In genomic region chr16:745739-746138, GRCh38 we compare ENCODE assay signal across 9 cellular contexts. TPM values are rescaled to one million over a fixed set of nuclear protein-coding genes. Genes with fewer than 3 reads are reported as not detected.
DNase-seq lines count a peak whose midpoint lies in the region; TF ChIP-seq lines count a peak whose summit lies in the region.
"Had no signal": no experiment of that assay in that cellular context is flagged by ENCODE, and none has a peak within 500 bp of the region (broad histone marks: within the 10 kb centered on the region; RNA-seq: fewer than 3 reads in every experiment).

No MANE protein-coding gene starts in this region.

- no peaks in the 10 kb centered on the region for H3K27me3 Mint-ChIP-seq in endothelial cell (ENCODE audit: unreplicated experiment)

- intact Hi-C loops in spleen (cut with DNase I; ENCODE audit: low total_unique reads), result no loop called here

- H3K79me2 ChIP-seq in MM.1S (ENCODE audit: low read length), result no peaks in the 10 kb centered on the region

- no peaks in the 10 kb centered on the region for H3K4me1 Mint-ChIP-seq in endothelial cell (ENCODE audit: unreplicated experiment)

- no peaks in the 10 kb centered on the region for H3K9me3 Mint-ChIP-seq in endothelial cell (ENCODE audit: unreplicated experiment)

- H3K36me3 Mint-ChIP-seq in endothelial cell (ENCODE audit: low read depth, unreplicated experiment), result no peaks in the 10 kb centered on the region

- H3K4me3 ChIP-seq in MM.1S (ENCODE audit: low read length) (no peak overlapping the region), spleen (no peak overlapping the region), coronary artery (no peak overlapping the region)

- H3K36me3 ChIP-seq in MM.1S (replicated peaks; ENCODE audit: insufficient read depth, low read length) (no peaks in the 10 kb centered on the region), spleen (no peaks in the 10 kb centered on the region)

- H3K27ac ChIP-seq in MM.1S (ENCODE audit: low read length) (no peak overlapping the region), spleen (no peak overlapping the region), coronary artery (no peak overlapping the region)

- DNase-seq in activated CD8-positive, alpha-beta memory T cell treated with anti-CD3 and anti-CD28 coated beads, Interleukin-2, amount 50 U/mL, for 48 hours, result peak; percentile 60
- no peak for DNase-seq in activated CD8-positive, alpha-beta memory T cell treated with anti-CD3 and anti-CD28 coated beads, Interleukin-2, amount 50 U/mL, for 4 hours
- DNase-seq in MM.1S (peak; percentile 48), endothelial cell (ENCODE audit: low spot score) (peak; percentile 62), spleen (peak; percentile 78), GM19240 (ENCODE audit: insufficient read length, low spot score) (no peak), mesenteric fat pad (ENCODE audit: low spot score) (no peak), coronary artery (ENCODE audit: low spot score) (no peak)
- DNase-seq: effector CD4-positive, alpha-beta T cell had no signal

- TF ChIP-seq POLR2A in spleen (IDR thresholded peaks at IDR 0.05), result no peak

- peak; percentile 60 for TF ChIP-seq CTCF in MM.1S (IDR thresholded peaks at IDR 0.05; ENCODE audit: low read length)
- no peak for TF ChIP-seq CTCF in endothelial cell (IDR thresholded peaks at IDR 0.05; ENCODE audit: unreplicated experiment)
- TF ChIP-seq CTCF in spleen (IDR thresholded peaks at IDR 0.05 in 8 of 11, conservative IDR thresholded peaks at IDR 0.05 in 3 of 11), result peak in 4 of 11 experiments; percentile 21 to 52 (median 34)
- TF ChIP-seq CTCF in coronary artery (IDR thresholded peaks at IDR 0.05), result no peak

- no peaks in the 10 kb centered on the region for H3K9me3 ChIP-seq in MM.1S (replicated peaks; ENCODE audit: insufficient read depth, low read length)
- no peaks in the 10 kb centered on the region for H3K9me3 ChIP-seq in spleen

- H2AFZ ChIP-seq in MM.1S (ENCODE audit: low read length), result no peak overlapping the region

- H3F3A ChIP-seq in MM.1S (ENCODE audit: insufficient read depth, low read length), result no peaks in the 10 kb centered on the region

- no peaks in the 10 kb centered on the region for H4K20me1 ChIP-seq in MM.1S (ENCODE audit: insufficient read depth, low read length)

- no peaks in the 10 kb centered on the region for H3K9me2 ChIP-seq in MM.1S (replicated peaks; ENCODE audit: insufficient read depth, low read length)

- no peak overlapping the region for H3K9ac ChIP-seq in MM.1S (ENCODE audit: low read length)

- H3K27me3 ChIP-seq in MM.1S (replicated peaks; ENCODE audit: insufficient read depth, low read length) (peaks cover 63% of the 10 kb centered on the region), spleen (replicated peaks in 1 of 7) (peaks cover 0 to 24% (median 0%) of the 10 kb centered on the region in 7 donors)

- 3 to 13% (median 5%) methylated on average over 3 to 14 of the region's 14 CpGs for WGBS in spleen, 5 donors

- H3K4me2 ChIP-seq in MM.1S (ENCODE audit: low read depth, low read length), result no peak overlapping the region

- H3K4me3 Mint-ChIP-seq in endothelial cell (ENCODE audit: unreplicated experiment), result no peak overlapping the region

- H3K27ac Mint-ChIP-seq in endothelial cell (ENCODE audit: unreplicated experiment), result no peak overlapping the region

- no peaks in the 10 kb centered on the region for H3K4me1 ChIP-seq in MM.1S (ENCODE audit: low read length)
- H3K4me1 ChIP-seq in spleen, result peaks cover 4 to 10% (median 7%) of the 10 kb centered on the region in 6 donors

RNA-seq across cellular contexts. Expression of gene CIAO3, which starts 4.9 kb away (rescaled TPM):
- 51.0 TPM for total RNA-seq in endothelial cell (ENCODE audit: unreplicated experiment)
- 10 to 100 TPM; 24.9 to 60.2 (median 39.5) TPM for total RNA-seq in spleen
- 10 to 100 TPM; 34.1 to 80.4 (median 37.7) TPM for polyA plus RNA-seq in spleen
- 21.0 TPM for total RNA-seq in mesenteric fat pad

RNA-seq across cellular contexts. Expression of gene MSLN, which starts 14.8 kb away (rescaled TPM):
- total RNA-seq in endothelial cell (ENCODE audit: unreplicated experiment), result 0.44 TPM
- total RNA-seq in spleen, result under 1 TPM in 3 of 7 donors, not detected in 4; 0.32 to 0.70 (median 0.51) TPM
- polyA plus RNA-seq in spleen, result 1 to 10 TPM in 1 of 3 donors, under 1 TPM in 2; 0.22 to 1.1 (median 0.26) TPM
- total RNA-seq in mesenteric fat pad, result not detected

RNA-seq across cellular contexts. Expression of gene HAGHL, which starts 18.8 kb away (rescaled TPM):
- total RNA-seq in endothelial cell (ENCODE audit: unreplicated experiment) (1.5 TPM), spleen (10 to 100 TPM in 6 of 7 donors, 1 to 10 TPM in 1; 7.7 to 25.8 (median 17.6) TPM), mesenteric fat pad (7.4 TPM)
- polyA plus RNA-seq in spleen, result 10 to 100 TPM; 25.7 to 75.8 (median 32.5) TPM

RNA-seq across cellular contexts. Expression of gene CCDC78, which starts 19.5 kb away (rescaled TPM):
- total RNA-seq in endothelial cell (ENCODE audit: unreplicated experiment) (0.85 TPM), spleen (10 to 100 TPM in 1 of 7 donors, 1 to 10 TPM in 6; 2.9 to 11.9 (median 6.3) TPM), mesenteric fat pad (1.0 TPM)
- 10 to 100 TPM; 12.0 to 23.7 (median 13.9) TPM for polyA plus RNA-seq in spleen

RNA-seq across cellular contexts. Expression of gene ANTKMT, which starts 24.8 kb away (rescaled TPM):
- total RNA-seq in endothelial cell (ENCODE audit: unreplicated experiment) (11.1 TPM), spleen (10 to 100 TPM; 28.6 to 40.9 (median 36.4) TPM), mesenteric fat pad (30.9 TPM)
- 10 to 100 TPM; 49.9 to 77.2 (median 63.4) TPM for polyA plus RNA-seq in spleen

Comparison
In these comparisons a context has a peak if more than half of its experiments do, and no peak if none do; other contexts are left out.
1. DNase-seq: peak in activated CD8-positive, alpha-beta memory T cell treated with anti-CD3 and anti-CD28 coated beads, Interleukin-2, amount 50 U/mL, for 48 hours (single experiment), MM.1S (single experiment), endothelial cell (single experiment) and spleen (single experiment); none in activated CD8-positive, alpha-beta memory T cell treated with anti-CD3 and anti-CD28 coated beads, Interleukin-2, amount 50 U/mL, for 4 hours (single experiment), GM19240 (single experiment), mesenteric fat pad (single experiment) and coronary artery (single experiment).